8 cellular contexts compared by ENCODE assay signal in genomic region chr2:102240640-102241370, GRCh38. TPM values are rescaled to one million over a fixed set of nuclear protein-coding genes. Genes with fewer than 3 reads are reported as not detected.
DNase-seq lines count a peak whose midpoint lies in the region; ATAC-seq, FAIRE-seq and TF ChIP-seq lines count a peak whose summit lies in the region.

No MANE protein-coding gene starts in this region.

- CTCF ChIA-PET in HepG2 (lab: Yijun Ruan, JAX; ENCODE audit: low intra/inter-chr PET ratio, low total read pairs), result interaction anchor here (0.8 to 3.9 kb wide), 5 partner anchors 55 to 357 kb away, joined by 3 to 38 read pairs (median 10); no protein-coding TSS in a partner anchor

- intact Hi-C loops in colonic mucosa (cut with DNase I) (loop anchor here (2.0 to 5.0 kb wide), 3 partner anchors 54 to 359 kb away; partner anchors contain the start of gene IL1RL2), HepG2 (cut with micrococcal nuclease; ENCODE audit: unreplicated experiment) (loop anchor here (1.0 kb wide), 5 partner anchors 75 to 357 kb away; partner anchors contain the start of gene IL1R1)

- peak overlapping the region; percentile 25 to 31 for H3K9ac ChIP-seq in colonic mucosa (ENCODE audit: low read depth in 2 of 2, low read length in 2 of 2)
- H3K9ac ChIP-seq in HepG2 (ENCODE audit: insufficient read depth, low read depth, low read length), result no peak overlapping the region; the same call in 1 of the 2 replicates

- H3K79me2 ChIP-seq in HepG2 (ENCODE audit: insufficient read depth, low read length), result no peaks in the 10 kb centered on the region

- in situ Hi-C loops in HepG2 (cut with HindIII; ENCODE audit: extremely low pct_ligation_motif_present, low pct_unique_long_range_greater_than_20kb), result no loop called here

- peaks cover 7% of the 10 kb centered on the region for H3K4me1 ChIP-seq in colonic mucosa
- peaks cover 49% of the 10 kb centered on the region for H3K4me1 ChIP-seq in HepG2 (ENCODE audit: insufficient read depth, low read length)

- peak in 1 of 2 experiments; percentile 86; a peak in 2 of 4 replicates for TF ChIP-seq EP300 in HepG2 (IDR thresholded peaks at IDR 0.05; ENCODE audit: low read depth in 2 of 2, low read length in 2 of 2)
- TF ChIP-seq EP300 in HepG2 (CRISPR knock-in tag; IDR thresholded peaks at IDR 0.05; ENCODE audit: borderline replicate concordance), result peak; percentile 54; the same call in 1 of the 2 replicates

- TF ChIP-seq RAD21 in HepG2 (CRISPR knock-in tag; IDR thresholded peaks at IDR 0.05), result peak; percentile 97

- peak; percentile 95 for FAIRE-seq in HepG2 (lab: Jason Lieb, UNC)

- H3K4me3 ChIP-seq in colonic mucosa, result no peak overlapping the region
- H3K4me3 ChIP-seq in HepG2 (replicated peaks in 1 of 3; ENCODE audit: insufficient read depth in 1 of 3, low read depth in 2 of 3, low read length in 3 of 3), result peak overlapping the region in 2 of 3 experiments; percentile 12 to 55; a peak in 3 of 6 replicates

- H3K4me2 ChIP-seq in HepG2 (ENCODE audit: low read depth, low read length), result peak overlapping the region; percentile 75

- POLR2A ChIA-PET in HepG2 (lab: Yijun Ruan, JAX), result interaction anchor here (0.9 to 2.0 kb wide), 12 partner anchors 10 to 241 kb away, joined by 3 to 11 read pairs (median 4); partner anchors contain the start of gene IL1R1

- no peak for TF ChIP-seq POLR2A in HepG2 (IDR thresholded peaks at IDR 0.05; ENCODE audit: insufficient read depth in 1 of 2, low read depth in 2 of 2, low read length in 2 of 2)

- peak overlapping the region; percentile 6 for H2AFZ ChIP-seq in HepG2 (ENCODE audit: low read length)

- DNase-seq in AG20443 (ENCODE audit: low spot score) (peak; percentile 91), NCI-H510A (lab: John Stamatoyannopoulos, UW) (peak; percentile 55), colonic mucosa (peak; percentile 92), HepG2 (ENCODE audit: low spot score) (peak; percentile 88)
- DNase-seq in activated CD4-positive, alpha-beta T cell treated with anti-CD3 and anti-CD28 coated beads for 4 hours, result peak; percentile 86 to 89
- DNase-seq in stimulated activated CD4-positive, alpha-beta T cell treated with anti-CD3 and anti-CD28 coated beads, Interleukin-2, amount 100 ng/mL, for 48 hours, result peak; percentile 90 to 94

- no TSS peak for BruUV-seq in HepG2 (replicated peaks; lab: Mats Ljungman, UMichigan)

- ATAC-seq in GM18909 (IDR thresholded peaks at IDR 0.05; ENCODE audit: poor library complexity, unreplicated experiment) (peak; percentile 94), HG03159 (IDR thresholded peaks at IDR 0.05; ENCODE audit: unreplicated experiment) (peak; percentile 80), HepG2 (peak; percentile 97)

- 7% methylated on average over 21 of the region's 22 CpGs for WGBS in HepG2 (ENCODE audit: low lambda C conversion rate)

- TF ChIP-seq CTCF in colonic mucosa (IDR thresholded peaks at IDR 0.05) (peak; percentile 98), HepG2 (CRISPR knock-in tag; IDR thresholded peaks at IDR 0.05) (peak; percentile 100)

- no peaks in the 10 kb centered on the region for H3K9me3 ChIP-seq in colonic mucosa
- H3K9me3 ChIP-seq in HepG2 (ENCODE audit: low read length), result no peaks in the 10 kb centered on the region

- H3K36me3 ChIP-seq in colonic mucosa (no peaks in the 10 kb centered on the region), HepG2 (replicated peaks in 1 of 2; ENCODE audit: control insufficient read depth in 1 of 2, insufficient read depth in 2 of 2, low read length in 2 of 2) (no peaks in the 10 kb centered on the region)

- no peaks in the 10 kb centered on the region for H4K20me1 ChIP-seq in HepG2 (ENCODE audit: insufficient read depth, low read length)

- H3K27ac ChIP-seq in colonic mucosa, result peak overlapping the region; percentile 65
- H3K27ac ChIP-seq in HepG2 (ENCODE audit: extremely low read length, insufficient read depth, low read length), result no peak overlapping the region

- H3K27me3 ChIP-seq in colonic mucosa, result no peaks in the 10 kb centered on the region
- peaks cover 0 to 38% of the 10 kb centered on the region in 2 experiments; a peak in 3 of 5 replicates for H3K27me3 ChIP-seq in HepG2 (ENCODE audit: control insufficient read depth in 1 of 2, insufficient read depth in 2 of 2, low read length in 2 of 2)

TF ChIP-seq in HepG2, 621 proteins besides CTCF, POLR2A, EP300 and RAD21 (continues in another document):
- TF ChIP-seq CHCHD3 (CRISPR knock-in tag; IDR thresholded peaks at IDR 0.05) (no peak), ZNF576 (CRISPR knock-in tag; IDR thresholded peaks at IDR 0.05) (no peak), ZNF660 (CRISPR knock-in tag; IDR thresholded peaks at IDR 0.05; ENCODE audit: borderline replicate concordance, low read depth) (no peak), ZNF883 (CRISPR knock-in tag; IDR thresholded peaks at IDR 0.05; ENCODE audit: not compliant biosample characterization) (no peak), MIXL1 (CRISPR knock-in tag; IDR thresholded peaks at IDR 0.05) (peak; percentile 87; the same call in 1 of the 2 replicates), TP53 (CRISPR knock-in tag; conservative IDR thresholded peaks at IDR 0.05) (0 out of 2 replicates have a peak, but pooled peaks have one; percentile 64), CENPBD1 (CRISPR knock-in tag; IDR thresholded peaks at IDR 0.05; ENCODE audit: borderline replicate concordance, low read depth) (no peak), ZNF644 (CRISPR knock-in tag; IDR thresholded peaks at IDR 0.05; ENCODE audit: low read depth) (peak; percentile 74; the same call in 1 of the 2 replicates), ARID5B (CRISPR knock-in tag; IDR thresholded peaks at IDR 0.05) (peak; percentile 96)

RNA-seq across cellular contexts. Expression of gene IL1RL2, which starts 54.0 kb away (rescaled TPM):
- 1 to 10 TPM; 1.9 to 2.8 TPM for total RNA-seq in colonic mucosa
- not detected in 2 replicates for total RNA-seq in HepG2 (2016; rRNA removed; fragmentation: Illumina TruSeq; extraction: Trizol)
- total RNA-seq in HepG2 (2016; cell fraction: cytosol; rRNA removed; fragmentation: Illumina TruSeq; extraction: Trizol; ENCODE audit: low read depth), result not detected in 2 replicates
- total RNA-seq in HepG2 (2016; cell fraction: insoluble cytoplasmic fraction; rRNA removed; fragmentation: Illumina TruSeq; extraction: Trizol), result not detected in 2 replicates
- total RNA-seq in HepG2 (2016; cell fraction: membrane; rRNA removed; fragmentation: Illumina TruSeq; extraction: Trizol), result not detected in 2 replicates
- total RNA-seq in HepG2 (2016; cell fraction: nucleus; rRNA removed; fragmentation: Illumina TruSeq; extraction: Trizol), result not detected in 2 replicates
- polyA plus RNA-seq in HepG2 (2011; rRNA removed), result 0.03 TPM in 1 of 2 replicates, not detected in the other
- 0.03 TPM in 1 of 2 replicates, not detected in the other for polyA plus RNA-seq in HepG2 (2011; cell fraction: cytosol; rRNA removed)
- polyA plus RNA-seq in HepG2 (2011; cell fraction: nucleus; rRNA removed), result not detected in 2 replicates
- 0.19 TPM in 1 of 2 replicates, not detected in the other for polyA plus RNA-seq in HepG2 (2012)
- polyA plus RNA-seq in HepG2 (2016; cell fraction: cytosol; fragmentation: Illumina TruSeq; extraction: Trizol; ENCODE audit: low read depth), result not detected in 2 replicates
- not detected in 2 replicates for polyA plus RNA-seq in HepG2 (2016; cell fraction: insoluble cytoplasmic fraction; fragmentation: Illumina TruSeq; extraction: Trizol; ENCODE audit: low read depth)
- not detected in 2 replicates for polyA plus RNA-seq in HepG2 (2016; cell fraction: membrane; fragmentation: Illumina TruSeq; extraction: Trizol; ENCODE audit: low read depth)
- polyA plus RNA-seq in HepG2 (2016; cell fraction: nucleus; fragmentation: Illumina TruSeq; extraction: Trizol; ENCODE audit: insufficient read depth, low read depth), result not detected in 2 replicates
- polyA minus RNA-seq in HepG2 (2011; rRNA and poly(A)+ RNA removed; ENCODE audit: low replicate concordance), result 0.09 and 0.10 TPM in 2 replicates
- polyA minus RNA-seq in HepG2 (2011; cell fraction: cytosol; rRNA and poly(A)+ RNA removed), result not detected in 2 replicates
- not detected in 2 replicates for polyA minus RNA-seq in HepG2 (2011; cell fraction: nucleus; rRNA and poly(A)+ RNA removed)
